In genomic region chr19:4402171-4403004, GRCh38 we compare ENCODE assay signal across 1 cellular context.
TF ChIP-seq lines count a peak whose summit lies in the region.

A gene with protein sequence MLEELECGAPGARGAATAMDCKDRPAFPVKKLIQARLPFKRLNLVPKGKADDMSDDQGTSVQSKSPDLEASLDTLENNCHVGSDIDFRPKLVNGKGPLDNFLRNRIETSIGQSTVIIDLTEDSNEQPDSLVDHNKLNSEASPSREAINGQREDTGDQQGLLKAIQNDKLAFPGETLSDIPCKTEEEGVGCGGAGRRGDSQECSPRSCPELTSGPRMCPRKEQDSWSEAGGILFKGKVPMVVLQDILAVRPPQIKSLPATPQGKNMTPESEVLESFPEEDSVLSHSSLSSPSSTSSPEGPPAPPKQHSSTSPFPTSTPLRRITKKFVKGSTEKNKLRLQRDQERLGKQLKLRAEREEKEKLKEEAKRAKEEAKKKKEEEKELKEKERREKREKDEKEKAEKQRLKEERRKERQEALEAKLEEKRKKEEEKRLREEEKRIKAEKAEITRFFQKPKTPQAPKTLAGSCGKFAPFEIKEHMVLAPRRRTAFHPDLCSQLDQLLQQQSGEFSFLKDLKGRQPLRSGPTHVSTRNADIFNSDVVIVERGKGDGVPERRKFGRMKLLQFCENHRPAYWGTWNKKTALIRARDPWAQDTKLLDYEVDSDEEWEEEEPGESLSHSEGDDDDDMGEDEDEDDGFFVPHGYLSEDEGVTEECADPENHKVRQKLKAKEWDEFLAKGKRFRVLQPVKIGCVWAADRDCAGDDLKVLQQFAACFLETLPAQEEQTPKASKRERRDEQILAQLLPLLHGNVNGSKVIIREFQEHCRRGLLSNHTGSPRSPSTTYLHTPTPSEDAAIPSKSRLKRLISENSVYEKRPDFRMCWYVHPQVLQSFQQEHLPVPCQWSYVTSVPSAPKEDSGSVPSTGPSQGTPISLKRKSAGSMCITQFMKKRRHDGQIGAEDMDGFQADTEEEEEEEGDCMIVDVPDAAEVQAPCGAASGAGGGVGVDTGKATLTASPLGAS (plus strand): TSS chr19:4402640. CDS start chr19:4402763, 123 bp downstream.

TF ChIP-seq in HepG2, 621 proteins besides CTCF, POLR2A, EP300 and RAD21 (continued from another document and continues in another):
- no peak for TF ChIP-seq TIGD3 (CRISPR knock-in tag; IDR thresholded peaks at IDR 0.05; ENCODE audit: borderline replicate concordance)
- peak; percentile 93 for TF ChIP-seq CEBPB (IDR thresholded peaks at IDR 0.05; ENCODE audit: borderline replicate concordance, low read depth, low read length)
- TF ChIP-seq ZSCAN30 (CRISPR knock-in tag; IDR thresholded peaks at IDR 0.05), result no peak
- no peak for TF ChIP-seq TSC22D2 (CRISPR knock-in tag; IDR thresholded peaks at IDR 0.05; ENCODE audit: borderline replicate concordance)
- no peak for TF ChIP-seq KDM3A (CRISPR knock-in tag; IDR thresholded peaks at IDR 0.05; ENCODE audit: low read depth)
- peak; percentile 76 for TF ChIP-seq ZFY (CRISPR knock-in tag; IDR thresholded peaks at IDR 0.05)
- TF ChIP-seq GFI1 (CRISPR knock-in tag; IDR thresholded peaks at IDR 0.05; ENCODE audit: borderline replicate concordance), result no peak
- peak; percentile 27; the same call in 1 of the 2 replicates for TF ChIP-seq SRF (IDR thresholded peaks at IDR 0.05; ENCODE audit: low read depth, low read length)
- no peak for TF ChIP-seq PHF5A (CRISPR knock-in tag; IDR thresholded peaks at IDR 0.05; ENCODE audit: low read depth, unreplicated experiment)
- no peak for TF ChIP-seq ZNF350 (CRISPR knock-in tag; IDR thresholded peaks at IDR 0.05; ENCODE audit: borderline replicate concordance, low read depth)
- TF ChIP-seq FOXK2 (IDR thresholded peaks at IDR 0.05), result peak; percentile 18; the same call in 1 of the 2 replicates
- TF ChIP-seq KMT2B (CRISPR knock-in tag; IDR thresholded peaks at IDR 0.05), result peak; percentile 75; the same call in 1 of the 2 replicates
- TF ChIP-seq SUZ12 (IDR thresholded peaks at IDR 0.05; ENCODE audit: low read depth, low read length), result no peak
- no peak; the same call in 1 of the 2 replicates for TF ChIP-seq ZNF589 (CRISPR knock-in tag; conservative IDR thresholded peaks at IDR 0.05)
- TF ChIP-seq, protein P1, sequence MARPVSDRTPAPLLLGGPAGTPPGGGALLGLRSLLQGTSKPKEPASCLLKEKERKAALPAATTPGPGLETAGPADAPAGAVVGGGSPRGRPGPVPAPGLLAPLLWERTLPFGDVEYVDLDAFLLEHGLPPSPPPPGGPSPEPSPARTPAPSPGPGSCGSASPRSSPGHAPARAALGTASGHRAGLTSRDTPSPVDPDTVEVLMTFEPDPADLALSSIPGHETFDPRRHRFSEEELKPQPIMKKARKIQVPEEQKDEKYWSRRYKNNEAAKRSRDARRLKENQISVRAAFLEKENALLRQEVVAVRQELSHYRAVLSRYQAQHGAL (CRISPR knock-in tag; IDR thresholded peaks at IDR 0.05; ENCODE audit: not compliant biosample characterization), result no peak
- no peak for TF ChIP-seq GATA4 (IDR thresholded peaks at IDR 0.05; ENCODE audit: borderline replicate concordance, low read depth)
- no peak for TF ChIP-seq ZNF484 (CRISPR knock-in tag; IDR thresholded peaks at IDR 0.05; ENCODE audit: borderline replicate concordance, low read depth)
- no peak for TF ChIP-seq NKX3-1 (CRISPR knock-in tag; IDR thresholded peaks at IDR 0.05)
- TF ChIP-seq, protein P2, sequence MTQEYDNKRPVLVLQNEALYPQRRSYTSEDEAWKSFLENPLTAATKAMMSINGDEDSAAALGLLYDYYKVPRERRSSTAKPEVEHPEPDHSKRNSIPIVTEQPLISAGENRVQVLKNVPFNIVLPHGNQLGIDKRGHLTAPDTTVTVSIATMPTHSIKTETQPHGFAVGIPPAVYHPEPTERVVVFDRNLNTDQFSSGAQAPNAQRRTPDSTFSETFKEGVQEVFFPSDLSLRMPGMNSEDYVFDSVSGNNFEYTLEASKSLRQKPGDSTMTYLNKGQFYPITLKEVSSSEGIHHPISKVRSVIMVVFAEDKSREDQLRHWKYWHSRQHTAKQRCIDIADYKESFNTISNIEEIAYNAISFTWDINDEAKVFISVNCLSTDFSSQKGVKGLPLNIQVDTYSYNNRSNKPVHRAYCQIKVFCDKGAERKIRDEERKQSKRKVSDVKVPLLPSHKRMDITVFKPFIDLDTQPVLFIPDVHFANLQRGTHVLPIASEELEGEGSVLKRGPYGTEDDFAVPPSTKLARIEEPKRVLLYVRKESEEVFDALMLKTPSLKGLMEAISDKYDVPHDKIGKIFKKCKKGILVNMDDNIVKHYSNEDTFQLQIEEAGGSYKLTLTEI (CRISPR knock-in tag; conservative IDR thresholded peaks at IDR 0.05), result no peak
- no peak for TF ChIP-seq TOPORS (CRISPR knock-in tag; IDR thresholded peaks at IDR 0.05)
- TF ChIP-seq, protein P3, sequence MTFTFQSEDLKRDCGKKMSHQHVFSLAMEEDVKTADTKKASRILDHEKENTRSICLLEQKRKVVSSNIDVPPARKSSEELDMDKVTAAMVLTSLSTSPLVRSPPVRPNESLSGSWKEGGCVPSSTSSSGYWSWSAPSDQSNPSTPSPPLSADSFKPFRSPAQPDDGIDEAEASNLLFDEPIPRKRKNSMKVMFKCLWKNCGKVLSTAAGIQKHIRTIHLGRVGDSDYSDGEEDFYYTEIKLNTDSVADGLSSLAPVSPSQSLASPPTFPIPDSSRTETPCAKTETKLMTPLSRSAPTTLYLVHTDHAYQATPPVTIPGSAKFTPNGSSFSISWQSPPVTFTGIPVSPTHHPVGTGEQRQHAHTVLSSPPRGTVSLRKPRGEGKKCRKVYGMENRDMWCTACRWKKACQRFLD (CRISPR knock-in tag; IDR thresholded peaks at IDR 0.05; ENCODE audit: borderline replicate concordance), result no peak
- peak; percentile 39; the same call in 1 of the 2 replicates for TF ChIP-seq ZNF343 (CRISPR knock-in tag; IDR thresholded peaks at IDR 0.05)
- no peak for TF ChIP-seq RBAK (CRISPR knock-in tag; IDR thresholded peaks at IDR 0.05)
- TF ChIP-seq, protein P4, sequence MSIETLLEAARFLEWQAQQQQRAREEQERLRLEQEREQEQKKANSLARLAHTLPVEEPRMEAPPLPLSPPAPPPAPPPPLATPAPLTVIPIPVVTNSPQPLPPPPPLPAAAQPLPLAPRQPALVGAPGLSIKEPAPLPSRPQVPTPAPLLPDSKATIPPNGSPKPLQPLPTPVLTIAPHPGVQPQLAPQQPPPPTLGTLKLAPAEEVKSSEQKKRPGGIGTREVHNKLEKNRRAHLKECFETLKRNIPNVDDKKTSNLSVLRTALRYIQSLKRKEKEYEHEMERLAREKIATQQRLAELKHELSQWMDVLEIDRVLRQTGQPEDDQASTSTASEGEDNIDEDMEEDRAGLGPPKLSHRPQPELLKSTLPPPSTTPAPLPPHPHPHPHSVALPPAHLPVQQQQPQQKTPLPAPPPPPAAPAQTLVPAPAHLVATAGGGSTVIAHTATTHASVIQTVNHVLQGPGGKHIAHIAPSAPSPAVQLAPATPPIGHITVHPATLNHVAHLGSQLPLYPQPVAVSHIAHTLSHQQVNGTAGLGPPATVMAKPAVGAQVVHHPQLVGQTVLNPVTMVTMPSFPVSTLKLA (IDR thresholded peaks at IDR 0.05), result peak; percentile 61; the same call in 1 of the 2 replicates
- peak; percentile 72 for TF ChIP-seq MEIS1 (CRISPR knock-in tag; IDR thresholded peaks at IDR 0.05; ENCODE audit: borderline replicate concordance)
- TF ChIP-seq ZNF749 (CRISPR knock-in tag; IDR thresholded peaks at IDR 0.05; ENCODE audit: borderline replicate concordance), result peak; percentile 62; the same call in 1 of the 2 replicates
- TF ChIP-seq KDM1A (CRISPR knock-in tag; IDR thresholded peaks at IDR 0.05), result no peak
- TF ChIP-seq MBD4 (IDR thresholded peaks at IDR 0.05; ENCODE audit: borderline replicate concordance, low read length), result no peak
- TF ChIP-seq KLF9 (CRISPR knock-in tag; IDR thresholded peaks at IDR 0.05; ENCODE audit: low read depth), result no peak; the same call in 1 of the 2 replicates
- TF ChIP-seq THYN1 (CRISPR knock-in tag; IDR thresholded peaks at IDR 0.05; ENCODE audit: borderline replicate concordance, low read depth), result no peak
- peak; percentile 14; the same call in 1 of the 2 replicates for TF ChIP-seq HDAC2 (CRISPR knock-in tag; IDR thresholded peaks at IDR 0.05)
- TF ChIP-seq EEA1 (CRISPR knock-in tag; IDR thresholded peaks at IDR 0.05; ENCODE audit: borderline replicate concordance), result 0 out of 2 replicates have a peak, but pooled peaks have one; percentile 17
- no peak for TF ChIP-seq TBL1XR1 (IDR thresholded peaks at IDR 0.05; ENCODE audit: borderline replicate concordance, low read length, partially characterized antibody)
- peak; percentile 91 for TF ChIP-seq ZMYM4 (CRISPR knock-in tag; IDR thresholded peaks at IDR 0.05)
- TF ChIP-seq ZNF761 (CRISPR knock-in tag; conservative IDR thresholded peaks at IDR 0.05), result peak; percentile 34; the same call in 1 of the 2 replicates
- TF ChIP-seq ZNF124 (CRISPR knock-in tag; IDR thresholded peaks at IDR 0.05), result no peak
- TF ChIP-seq MTERF4 (CRISPR knock-in tag; IDR thresholded peaks at IDR 0.05), result no peak
- TF ChIP-seq ZNF724P (CRISPR knock-in tag; IDR thresholded peaks at IDR 0.05; ENCODE audit: borderline replicate concordance), result 0 out of 2 replicates have a peak, but pooled peaks have one; percentile 34
- no peak for TF ChIP-seq BRD4 (CRISPR knock-in tag; IDR thresholded peaks at IDR 0.05)
- TF ChIP-seq ZBTB2 (CRISPR knock-in tag; IDR thresholded peaks at IDR 0.05; ENCODE audit: low read depth), result no peak
- no peak for TF ChIP-seq GZF1 (CRISPR knock-in tag; IDR thresholded peaks at IDR 0.05)
- TF ChIP-seq PRMT3 (CRISPR knock-in tag; IDR thresholded peaks at IDR 0.05; ENCODE audit: borderline replicate concordance, low read depth), result no peak
- no peak for TF ChIP-seq ZNF12 (CRISPR knock-in tag; IDR thresholded peaks at IDR 0.05)
- no peak for TF ChIP-seq TEAD2 (CRISPR knock-in tag; IDR thresholded peaks at IDR 0.05)
- peak; percentile 77 for TF ChIP-seq ZNF687 (CRISPR knock-in tag; IDR thresholded peaks at IDR 0.05)
- TF ChIP-seq CBX1 (IDR thresholded peaks at IDR 0.05; ENCODE audit: low read depth), result no peak
- no peak for TF ChIP-seq CHD4 (IDR thresholded peaks at IDR 0.05; ENCODE audit: borderline replicate concordance, low read length)
- no peak for TF ChIP-seq U2AF2 (IDR thresholded peaks at IDR 0.05; ENCODE audit: low read depth, low read length)
- no peak for TF ChIP-seq ZNF234 (CRISPR knock-in tag; conservative IDR thresholded peaks at IDR 0.05)
- 0 out of 2 replicates have a peak, but pooled peaks have one; percentile 50 for TF ChIP-seq ZNF543 (CRISPR knock-in tag; IDR thresholded peaks at IDR 0.05)
